34 cellular contexts compared by ENCODE assay signal in genomic region chr10:94277450-94277849, GRCh38.
"Had no signal": no experiment of that assay in that cellular context is flagged by ENCODE, and none has a peak within 500 bp of the region (broad histone marks: within the 10 kb centered on the region; RNA-seq: fewer than 3 reads in every experiment).

No MANE protein-coding gene starts in this region.

- ATAC-seq: activated CD8-positive, alpha-beta memory T cell treated with anti-CD3 and anti-CD28 coated beads, Interleukin-2, amount 10 ng/mL, durations not matched to agents 7 days and 5 days; activated CD8-positive, alpha-beta T cell treated with anti-CD3 and anti-CD28 coated beads for 36 hours; activated naive CD8-positive, alpha-beta T cell treated with anti-CD3 and anti-CD28 coated beads, Interleukin-2, amount 50 U/mL, for 24 hours had no signal

- H3K9me3 Mint-ChIP-seq: activated CD4-positive, alpha-beta T cell treated with anti-CD3 and anti-CD28 coated beads, Interleukin-2, amount 10 ng/mL, durations not matched to agents 24 days and 14 days; central memory CD8-positive, alpha-beta T cell had no signal

- H3K36me3 ChIP-seq: cardiac muscle cell had no signal

- H3K27ac ChIP-seq: cardiac muscle cell, VCaP had no signal

- H3K27ac Mint-ChIP-seq: activated B cell treated with CpG ODN at 0.5 μM for 24 hours; activated CD4-positive, alpha-beta memory T cell treated with anti-CD3 and anti-CD28 coated beads for 36 hours; activated CD4-positive, alpha-beta T cell treated with anti-CD3 and anti-CD28 coated beads, Interleukin-2, amount 10 ng/mL, durations not matched to agents 24 days and 14 days; activated CD8-positive, alpha-beta memory T cell treated with anti-CD3 and anti-CD28 coated beads, Interleukin-2, amount 10 ng/mL, durations not matched to agents 7 days and 5 days; activated CD8-positive, alpha-beta T cell treated with anti-CD3 and anti-CD28 coated beads for 36 hours; activated naive CD8-positive, alpha-beta T cell; activated naive CD8-positive, alpha-beta T cell treated with anti-CD3 and anti-CD28 coated beads, Interleukin-2, amount 10 ng/mL, durations not matched to agents 7 days and 5 days; activated naive CD8-positive, alpha-beta T cell treated with anti-CD3 and anti-CD28 coated beads, Interleukin-2, amount 50 U/mL, for 24 hours; activated T-cell treated with anti-CD3 and anti-CD28 coated beads, Interleukin-2, amount 50 U/mL, for 24 hours; activated T-helper 2 cell treated with anti-CD3 and anti-CD28 coated beads, Interferon-gamma antibody, Interleukin-2, Interleukin-4, amounts not matched to agents 10 μg/mL and 5 μg/mL and 100 μg/mL, durations not matched to agents 14 hours and 24 hours and 36 hours; brain; T-helper 1 cell treated with Interleukin-12 subunit alpha and Interleukin-12 subunit beta and Interleukin-4 antibody, amounts not matched to agents 30 μg/mL and 1 μg/mL, for 36 hours; T-helper 2 cell treated with Interferon-gamma antibody and Interleukin-4, amounts not matched to agents 5 μg/mL and 100 μg/mL, for 36 hours had no signal

- H3K4me3 Mint-ChIP-seq: activated B cell treated with CpG ODN at 0.5 μM for 24 hours; activated CD4-positive, alpha-beta memory T cell treated with anti-CD3 and anti-CD28 coated beads for 36 hours; activated CD4-positive, alpha-beta T cell treated with anti-CD3 and anti-CD28 coated beads, Interleukin-2, amount 10 ng/mL, durations not matched to agents 24 days and 14 days; activated CD8-positive, alpha-beta memory T cell treated with anti-CD3 and anti-CD28 coated beads, Interleukin-2, amount 10 ng/mL, durations not matched to agents 7 days and 5 days; activated CD8-positive, alpha-beta T cell treated with anti-CD3 and anti-CD28 coated beads for 36 hours; activated naive CD8-positive, alpha-beta T cell; activated naive CD8-positive, alpha-beta T cell treated with anti-CD3 and anti-CD28 coated beads, Interleukin-2, amount 10 ng/mL, durations not matched to agents 7 days and 5 days; activated naive CD8-positive, alpha-beta T cell treated with anti-CD3 and anti-CD28 coated beads, Interleukin-2, amount 50 U/mL, for 24 hours; activated T-cell treated with anti-CD3 and anti-CD28 coated beads, Interleukin-2, amount 50 U/mL, for 24 hours; brain; central memory CD8-positive, alpha-beta T cell; T-helper 1 cell treated with Interleukin-12 subunit alpha and Interleukin-12 subunit beta and Interleukin-4 antibody, amounts not matched to agents 30 μg/mL and 1 μg/mL, for 36 hours; T-helper 2 cell treated with Interferon-gamma antibody and Interleukin-4, amounts not matched to agents 5 μg/mL and 100 μg/mL, for 36 hours had no signal

- H3K4me3 ChIP-seq: cardiac muscle cell had no signal

- H3K36me3 Mint-ChIP-seq: activated CD4-positive, alpha-beta memory T cell treated with anti-CD3 and anti-CD28 coated beads for 36 hours; activated CD8-positive, alpha-beta memory T cell treated with anti-CD3 and anti-CD28 coated beads, Interleukin-2, amount 10 ng/mL, durations not matched to agents 7 days and 5 days; activated naive CD8-positive, alpha-beta T cell treated with anti-CD3 and anti-CD28 coated beads, Interleukin-2, amount 10 ng/mL, durations not matched to agents 7 days and 5 days had no signal

- H3K27me3 ChIP-seq: cardiac muscle cell had no signal

- H3K27me3 Mint-ChIP-seq: brain had no signal

- DNase-seq: activated B cell treated with CpG ODN at 0.5 μM for 24 hours; activated CD4-positive, alpha-beta memory T cell treated with anti-CD3 and anti-CD28 coated beads for 36 hours; activated CD4-positive, alpha-beta T cell treated with anti-CD3 and anti-CD28 coated beads for 4 hours; activated CD4-positive, alpha-beta T cell treated with anti-CD3 and anti-CD28 coated beads, Interleukin-2, amount 10 ng/mL, durations not matched to agents 24 days and 14 days; activated CD4-positive, alpha-beta T cell treated with anti-CD3 and anti-CD28 coated beads, Interleukin-2, amount 50 U/mL, for 1 hour; activated CD4-positive, alpha-beta T cell treated with anti-CD3 and anti-CD28 coated beads, Interleukin-2, amount 50 U/mL, for 4 hours; activated CD4-positive, CD25-positive, alpha-beta regulatory T cell treated with anti-CD3 and anti-CD28 coated beads, Interleukin-2, amount 50 U/mL, for 72 hours; activated CD8-positive, alpha-beta memory T cell treated with anti-CD3 and anti-CD28 coated beads for 24 hours; activated CD8-positive, alpha-beta memory T cell treated with anti-CD3 and anti-CD28 coated beads, Interleukin-2, amount 10 ng/mL, durations not matched to agents 7 days and 5 days; activated CD8-positive, alpha-beta memory T cell treated with anti-CD3 and anti-CD28 coated beads, Interleukin-2, amount 50 U/mL, for 48 hours; activated CD8-positive, alpha-beta T cell treated with anti-CD3 and anti-CD28 coated beads for 36 hours; activated effector memory CD4-positive, alpha-beta T cell treated with Interleukin-2 at 50 U/mL for 16 hours; activated gamma-delta T cell; activated naive CD4-positive, alpha-beta T cell treated with anti-CD3 and anti-CD28 coated beads, Interleukin-2, amount 50 U/mL, for 16 hours; activated naive CD4-positive, alpha-beta T cell treated with Interleukin-2 at 50 U/mL for 16 hours; activated naive CD8-positive, alpha-beta T cell treated with anti-CD3 and anti-CD28 coated beads, Interleukin-2, amount 10 ng/mL, durations not matched to agents 7 days and 5 days; activated naive CD8-positive, alpha-beta T cell treated with anti-CD3 and anti-CD28 coated beads, Interleukin-2, amount 50 U/mL, for 24 hours; activated T-cell treated with anti-CD3 and anti-CD28 coated beads, Interleukin-2, amount 50 U/mL, for 24 hours; activated T-cell treated with anti-CD3 and anti-CD28 coated beads, Interleukin-2, amount 50 U/mL, for 48 hours; amniotic stem cell; aorta; caudate nucleus; cerebellar nuclear complex; T-helper 1 cell; T-helper 2 cell; T-helper 9 cell had no signal
